Comparison of ENCODE assay signal across 16 cellular contexts in the genomic region with DNA sequence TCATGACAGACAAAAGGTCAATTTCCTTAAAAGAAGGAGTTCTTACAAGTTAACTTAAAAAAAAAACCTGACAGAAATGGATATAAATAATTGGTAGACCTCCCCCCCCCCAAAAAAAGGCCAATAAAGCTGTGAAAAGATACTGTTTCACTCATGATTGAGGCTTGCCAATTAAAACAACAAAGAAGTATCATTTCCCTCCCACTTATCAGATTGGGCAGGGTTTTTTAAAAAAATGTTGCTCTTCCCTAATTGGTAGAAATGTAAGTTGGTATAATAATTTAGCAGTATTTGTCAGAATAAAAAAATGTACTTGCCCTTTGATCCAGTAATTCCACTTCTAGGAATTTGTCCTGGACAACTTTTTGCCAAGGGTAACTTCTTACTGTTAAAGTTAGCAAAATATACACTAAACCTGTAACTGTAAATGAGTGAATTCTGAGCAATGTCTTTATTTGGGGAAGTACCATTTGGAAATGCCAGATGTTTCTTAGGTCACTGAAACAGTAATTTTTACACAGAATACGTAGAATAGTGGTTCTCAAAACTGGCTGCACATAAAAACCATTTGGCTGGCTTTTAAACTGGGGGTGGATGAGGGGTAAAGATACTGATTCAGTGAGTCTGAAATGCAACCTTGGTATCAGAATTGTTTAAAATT. TPM values are rescaled to one million over a fixed set of nuclear protein-coding genes. Genes with fewer than 3 reads are reported as not detected.
A peak's percentile ranks its signal among the peaks of the same experiment; 100 is the strongest.
DNase-seq lines count a peak whose midpoint lies in the region; ATAC-seq and TF ChIP-seq lines count a peak whose summit lies in the region.
"Had no signal": no experiment of that assay in that cellular context is flagged by ENCODE, and none has a peak within 500 bp of the region (broad histone marks: within the 10 kb centered on the region; RNA-seq: fewer than 3 reads in every experiment).

No MANE protein-coding gene starts in this region.

- H3K4me3 Mint-ChIP-seq in activated CD4-positive, alpha-beta memory T cell treated with anti-CD3 and anti-CD28 coated beads for 36 hours: no peak overlapping the region
- H3K4me3 Mint-ChIP-seq in activated CD4-positive, alpha-beta memory T cell treated with anti-CD3 and anti-CD28 coated beads, Interleukin-2, amount 10 ng/mL, durations not matched to agents 7 days and 5 days: no peak overlapping the region
- peak overlapping the region; percentile 57 for H3K4me3 Mint-ChIP-seq in activated T-helper 17 cell treated with anti-CD3 and anti-CD28 coated beads, Interleukin-2, amount 50 U/mL, for 72 hours

- H3K4me1 ChIP-seq in neutrophil (ENCODE audit: control insufficient read depth in 1 of 2, insufficient read depth in 1 of 2, low read depth in 1 of 2, low read length in 1 of 2): peaks cover 22 to 27% of the 10 kb centered on the region in 2 experiments
- H3K4me1 ChIP-seq in lower lobe of right lung: peaks cover 29% of the 10 kb centered on the region

- peaks cover 4% of the 10 kb centered on the region for H3K9me3 Mint-ChIP-seq in activated CD4-positive, alpha-beta memory T cell treated with anti-CD3 and anti-CD28 coated beads for 36 hours
- H3K9me3 Mint-ChIP-seq in activated CD4-positive, alpha-beta memory T cell treated with anti-CD3 and anti-CD28 coated beads, Interleukin-2, amount 10 ng/mL, durations not matched to agents 7 days and 5 days: no peaks in the 10 kb centered on the region
- peaks cover 4% of the 10 kb centered on the region for H3K9me3 Mint-ChIP-seq in activated T-helper 17 cell treated with anti-CD3 and anti-CD28 coated beads, Interleukin-2, amount 50 U/mL, for 72 hours

- H3K27ac ChIP-seq in neutrophil (peak overlapping the region; percentile 56), lower lobe of right lung (no peak overlapping the region)
- H3K27ac ChIP-seq: body of pancreas, esophagus squamous epithelium, skin epidermis had no signal

- no peaks in the 10 kb centered on the region for H3K27me3 Mint-ChIP-seq in activated CD4-positive, alpha-beta memory T cell treated with anti-CD3 and anti-CD28 coated beads for 36 hours
- H3K27me3 Mint-ChIP-seq in activated CD4-positive, alpha-beta memory T cell treated with anti-CD3 and anti-CD28 coated beads, Interleukin-2, amount 10 ng/mL, durations not matched to agents 7 days and 5 days: no peaks in the 10 kb centered on the region
- no peaks in the 10 kb centered on the region for H3K27me3 Mint-ChIP-seq in activated T-helper 17 cell treated with anti-CD3 and anti-CD28 coated beads, Interleukin-2, amount 50 U/mL, for 72 hours

- H3K36me3 ChIP-seq in neutrophil: no peaks in the 10 kb centered on the region
- H3K36me3 ChIP-seq in lower lobe of right lung: no peaks in the 10 kb centered on the region

- H3K4me1 Mint-ChIP-seq in activated CD4-positive, alpha-beta memory T cell treated with anti-CD3 and anti-CD28 coated beads for 36 hours (ENCODE audit: low read depth): peaks cover 60% of the 10 kb centered on the region
- H3K4me1 Mint-ChIP-seq in activated CD4-positive, alpha-beta memory T cell treated with anti-CD3 and anti-CD28 coated beads, Interleukin-2, amount 10 ng/mL, durations not matched to agents 7 days and 5 days: peaks cover 13% of the 10 kb centered on the region
- peaks cover 49% of the 10 kb centered on the region for H3K4me1 Mint-ChIP-seq in activated T-helper 17 cell treated with anti-CD3 and anti-CD28 coated beads, Interleukin-2, amount 50 U/mL, for 72 hours

- TF ChIP-seq CTCF in neutrophil (IDR thresholded peaks at IDR 0.05) (no peak), lower lobe of right lung (IDR thresholded peaks at IDR 0.05) (no peak)

- CTCF ChIA-PET in activated CD4-positive, alpha-beta memory T cell treated with anti-CD3 and anti-CD28 coated beads for 36 hours (lab: Charles Lee): no interaction called here
- CTCF ChIA-PET in activated CD4-positive, alpha-beta memory T cell treated with anti-CD3 and anti-CD28 coated beads, Interleukin-2, amount 10 ng/mL, durations not matched to agents 7 days and 5 days (lab: Charles Lee): no interaction called here

- no peak overlapping the region for H3K4me3 ChIP-seq in neutrophil (ENCODE audit: low read depth in 1 of 2, low read length in 1 of 2)
- H3K4me3 ChIP-seq in lower lobe of right lung: no peak overlapping the region
- H3K4me3 ChIP-seq: body of pancreas, esophagus squamous epithelium, skin epidermis had no signal

- peak overlapping the region; percentile 16 for H3K27ac Mint-ChIP-seq in activated CD4-positive, alpha-beta memory T cell treated with anti-CD3 and anti-CD28 coated beads for 36 hours
- no peak overlapping the region for H3K27ac Mint-ChIP-seq in activated CD4-positive, alpha-beta memory T cell treated with anti-CD3 and anti-CD28 coated beads, Interleukin-2, amount 10 ng/mL, durations not matched to agents 7 days and 5 days
- peak overlapping the region; percentile 87 for H3K27ac Mint-ChIP-seq in activated T-helper 17 cell treated with anti-CD3 and anti-CD28 coated beads, Interleukin-2, amount 50 U/mL, for 72 hours

- H3K9me3 ChIP-seq in neutrophil (no peaks in the 10 kb centered on the region), lower lobe of right lung (no peaks in the 10 kb centered on the region)
- H3K9me3 ChIP-seq: body of pancreas, esophagus squamous epithelium had no signal

- H3K27me3 ChIP-seq in neutrophil (no peaks in the 10 kb centered on the region), lower lobe of right lung (ENCODE audit: low read depth) (no peaks in the 10 kb centered on the region)
- H3K27me3 ChIP-seq: body of pancreas, esophagus squamous epithelium had no signal

- no peak for DNase-seq in activated CD4-positive, alpha-beta memory T cell treated with anti-CD3 and anti-CD28 coated beads for 36 hours
- DNase-seq in activated CD4-positive, alpha-beta memory T cell treated with anti-CD3 and anti-CD28 coated beads, Interleukin-2, amount 10 ng/mL, durations not matched to agents 7 days and 5 days: no peak
- no peak for DNase-seq in HUDEP-2 (lab: John Stamatoyannopoulos, UW; ENCODE audit: unreplicated experiment in 76 of 76)
- no peak for DNase-seq in lower lobe of right lung
- DNase-seq: activated gamma-delta T cell; body of pancreas; esophagus squamous epithelium; hypothalamus; left colon; NCI-H1694 treated with DMSO at 0.1 percent for 48 hours; stimulated activated naive CD4-positive, alpha-beta T cell had no signal

- peak; percentile 54 for ATAC-seq in HG02798 (IDR thresholded peaks at IDR 0.05; ENCODE audit: poor library complexity, unreplicated experiment)
- peak; percentile 80 for ATAC-seq in activated T-helper 17 cell treated with anti-CD3 and anti-CD28 coated beads, Interleukin-2, amount 50 U/mL, for 72 hours (replicated peaks)
- no peak for ATAC-seq in GM21786 (IDR thresholded peaks at IDR 0.05; ENCODE audit: unreplicated experiment)
- no peak for ATAC-seq in lower lobe of right lung
- ATAC-seq: body of pancreas, left colon had no signal

- intact Hi-C loops in activated CD4-positive, alpha-beta memory T cell treated with anti-CD3 and anti-CD28 coated beads for 36 hours (cut with micrococcal nuclease): no loop called here
- intact Hi-C loops in lower lobe of right lung (cut with DNase I): no loop called here

- H3K36me3 Mint-ChIP-seq in activated CD4-positive, alpha-beta memory T cell treated with anti-CD3 and anti-CD28 coated beads for 36 hours: peaks cover 9% of the 10 kb centered on the region
- H3K36me3 Mint-ChIP-seq in activated CD4-positive, alpha-beta memory T cell treated with anti-CD3 and anti-CD28 coated beads, Interleukin-2, amount 10 ng/mL, durations not matched to agents 7 days and 5 days (ENCODE audit: low read depth): peaks cover 26% of the 10 kb centered on the region
- H3K36me3 Mint-ChIP-seq in activated T-helper 17 cell treated with anti-CD3 and anti-CD28 coated beads, Interleukin-2, amount 50 U/mL, for 72 hours (ENCODE audit: low read depth): peaks cover 11% of the 10 kb centered on the region

- POLR2A ChIA-PET in activated CD4-positive, alpha-beta memory T cell treated with anti-CD3 and anti-CD28 coated beads for 36 hours (lab: Charles Lee): no interaction called here
- POLR2A ChIA-PET in activated CD4-positive, alpha-beta memory T cell treated with anti-CD3 and anti-CD28 coated beads, Interleukin-2, amount 10 ng/mL, durations not matched to agents 7 days and 5 days (lab: Charles Lee): no interaction called here

RNA-seq across cellular contexts. Expression of a gene that starts 17.5 kb away (rescaled TPM):
- 10 to 100 TPM; 20.7 to 21.2 TPM for total RNA-seq in activated CD4-positive, alpha-beta memory T cell treated with anti-CD3 and anti-CD28 coated beads for 36 hours
- 10 to 100 TPM; 19.7 to 20.0 TPM for total RNA-seq in activated CD4-positive, alpha-beta memory T cell treated with anti-CD3 and anti-CD28 coated beads, Interleukin-2, amount 10 ng/mL, durations not matched to agents 7 days and 5 days
- total RNA-seq in activated T-helper 17 cell treated with anti-CD3 and anti-CD28 coated beads, Interleukin-2, amount 50 U/mL, for 72 hours: 10 to 100 TPM; 12.8 to 21.5 TPM
- total RNA-seq in lower lobe of right lung: 17.0 TPM

Comparison
In these comparisons a context has a peak if more than half of its experiments do, and no peak if none do; other contexts are left out.
1. ATAC-seq: peak in HG02798 (single experiment) and activated T-helper 17 cell treated with anti-CD3 and anti-CD28 coated beads, Interleukin-2, amount 50 U/mL, for 72 hours (single experiment); none in GM21786 (single experiment) and lower lobe of right lung (0 of 2).